In the genomic region with DNA sequence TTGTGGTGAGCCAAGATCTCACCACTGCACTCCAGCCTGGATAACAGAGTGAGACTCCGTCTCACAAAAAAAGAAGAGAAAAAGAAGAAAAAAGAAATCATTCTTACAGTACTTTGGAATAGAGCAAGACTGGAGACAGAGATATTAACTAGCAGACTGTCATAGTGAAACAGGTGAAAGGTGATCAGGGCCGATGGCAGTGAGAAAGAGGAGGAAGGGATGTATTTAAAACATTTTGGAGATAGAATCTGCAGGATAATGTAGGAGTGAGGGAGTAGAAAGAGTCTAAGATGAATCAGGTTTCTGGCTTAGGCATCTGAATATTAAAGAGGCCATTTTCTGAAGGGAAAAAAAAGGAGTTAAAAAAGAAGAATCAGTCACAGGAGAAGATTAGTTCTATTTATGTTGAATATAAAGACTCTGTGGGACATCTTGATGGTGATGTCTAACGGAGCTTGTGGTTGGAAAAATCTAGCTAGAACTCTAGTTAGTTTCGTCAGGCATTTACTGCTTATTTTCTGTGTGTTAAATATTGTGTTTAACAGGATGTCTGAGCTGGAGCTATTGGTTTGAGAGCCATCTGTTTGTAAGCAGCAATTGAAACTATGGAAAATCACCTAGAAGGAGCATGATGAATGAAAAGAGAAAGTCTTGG, we compare ENCODE assay signal across 1 cellular context.
TF ChIP-seq lines count a peak whose summit lies in the region.

No MANE protein-coding gene starts in this region.

TF ChIP-seq in GM23338, 12 proteins besides CTCF, POLR2A, EP300 and RAD21 (continued from another document):
- TF ChIP-seq, protein P1, sequence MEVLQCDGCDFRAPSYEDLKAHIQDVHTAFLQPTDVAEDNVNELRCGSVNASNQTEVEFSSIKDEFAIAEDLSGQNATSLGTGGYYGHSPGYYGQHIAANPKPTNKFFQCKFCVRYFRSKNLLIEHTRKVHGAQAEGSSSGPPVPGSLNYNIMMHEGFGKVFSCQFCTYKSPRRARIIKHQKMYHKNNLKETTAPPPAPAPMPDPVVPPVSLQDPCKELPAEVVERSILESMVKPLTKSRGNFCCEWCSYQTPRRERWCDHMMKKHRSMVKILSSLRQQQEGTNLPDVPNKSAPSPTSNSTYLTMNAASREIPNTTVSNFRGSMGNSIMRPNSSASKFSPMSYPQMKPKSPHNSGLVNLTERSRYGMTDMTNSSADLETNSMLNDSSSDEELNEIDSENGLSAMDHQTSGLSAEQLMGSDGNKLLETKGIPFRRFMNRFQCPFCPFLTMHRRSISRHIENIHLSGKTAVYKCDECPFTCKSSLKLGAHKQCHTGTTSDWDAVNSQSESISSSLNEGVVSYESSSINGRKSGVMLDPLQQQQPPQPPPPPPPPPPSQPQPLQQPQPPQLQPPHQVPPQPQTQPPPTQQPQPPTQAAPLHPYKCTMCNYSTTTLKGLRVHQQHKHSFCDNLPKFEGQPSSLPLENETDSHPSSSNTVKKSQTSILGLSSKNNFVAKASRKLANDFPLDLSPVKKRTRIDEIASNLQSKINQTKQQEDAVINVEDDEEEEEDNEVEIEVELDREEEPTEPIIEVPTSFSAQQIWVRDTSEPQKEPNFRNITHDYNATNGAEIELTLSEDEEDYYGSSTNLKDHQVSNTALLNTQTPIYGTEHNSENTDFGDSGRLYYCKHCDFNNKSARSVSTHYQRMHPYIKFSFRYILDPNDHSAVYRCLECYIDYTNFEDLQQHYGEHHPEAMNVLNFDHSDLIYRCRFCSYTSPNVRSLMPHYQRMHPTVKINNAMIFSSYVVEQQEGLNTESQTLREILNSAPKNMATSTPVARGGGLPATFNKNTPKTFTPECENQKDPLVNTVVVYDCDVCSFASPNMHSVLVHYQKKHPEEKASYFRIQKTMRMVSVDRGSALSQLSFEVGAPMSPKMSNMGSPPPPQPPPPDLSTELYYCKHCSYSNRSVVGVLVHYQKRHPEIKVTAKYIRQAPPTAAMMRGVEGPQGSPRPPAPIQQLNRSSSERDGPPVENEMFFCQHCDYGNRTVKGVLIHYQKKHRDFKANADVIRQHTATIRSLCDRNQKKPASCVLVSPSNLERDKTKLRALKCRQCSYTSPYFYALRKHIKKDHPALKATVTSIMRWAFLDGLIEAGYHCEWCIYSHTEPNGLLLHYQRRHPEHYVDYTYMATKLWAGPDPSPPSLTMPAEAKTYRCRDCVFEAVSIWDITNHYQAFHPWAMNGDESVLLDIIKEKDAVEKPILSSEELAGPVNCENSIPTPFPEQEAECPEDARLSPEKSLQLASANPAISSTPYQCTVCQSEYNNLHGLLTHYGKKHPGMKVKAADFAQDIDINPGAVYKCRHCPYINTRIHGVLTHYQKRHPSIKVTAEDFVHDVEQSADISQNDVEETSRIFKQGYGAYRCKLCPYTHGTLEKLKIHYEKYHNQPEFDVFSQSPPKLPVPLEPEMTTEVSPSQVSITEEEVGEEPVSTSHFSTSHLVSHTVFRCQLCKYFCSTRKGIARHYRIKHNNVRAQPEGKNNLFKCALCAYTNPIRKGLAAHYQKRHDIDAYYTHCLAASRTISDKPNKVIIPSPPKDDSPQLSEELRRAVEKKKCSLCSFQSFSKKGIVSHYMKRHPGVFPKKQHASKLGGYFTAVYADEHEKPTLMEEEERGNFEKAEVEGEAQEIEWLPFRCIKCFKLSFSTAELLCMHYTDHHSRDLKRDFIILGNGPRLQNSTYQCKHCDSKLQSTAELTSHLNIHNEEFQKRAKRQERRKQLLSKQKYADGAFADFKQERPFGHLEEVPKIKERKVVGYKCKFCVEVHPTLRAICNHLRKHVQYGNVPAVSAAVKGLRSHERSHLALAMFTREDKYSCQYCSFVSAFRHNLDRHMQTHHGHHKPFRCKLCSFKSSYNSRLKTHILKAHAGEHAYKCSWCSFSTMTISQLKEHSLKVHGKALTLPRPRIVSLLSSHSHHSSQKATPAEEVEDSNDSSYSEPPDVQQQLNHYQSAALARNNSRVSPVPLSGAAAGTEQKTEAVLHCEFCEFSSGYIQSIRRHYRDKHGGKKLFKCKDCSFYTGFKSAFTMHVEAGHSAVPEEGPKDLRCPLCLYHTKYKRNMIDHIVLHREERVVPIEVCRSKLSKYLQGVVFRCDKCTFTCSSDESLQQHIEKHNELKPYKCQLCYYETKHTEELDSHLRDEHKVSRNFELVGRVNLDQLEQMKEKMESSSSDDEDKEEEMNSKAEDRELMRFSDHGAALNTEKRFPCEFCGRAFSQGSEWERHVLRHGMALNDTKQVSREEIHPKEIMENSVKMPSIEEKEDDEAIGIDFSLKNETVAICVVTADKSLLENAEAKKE (CRISPR knock-in tag; IDR thresholded peaks at IDR 0.05), result no peak
- TF ChIP-seq EZH2phosphoT487 (IDR thresholded peaks at IDR 0.05; ENCODE audit: unreplicated experiment) (no peak), NANOG (IDR thresholded peaks at IDR 0.05; ENCODE audit: borderline replicate concordance) (no peak), POLR2AphosphoS5 (IDR thresholded peaks at IDR 0.05; ENCODE audit: low read depth) (no peak)
- TF ChIP-seq, protein P2, sequence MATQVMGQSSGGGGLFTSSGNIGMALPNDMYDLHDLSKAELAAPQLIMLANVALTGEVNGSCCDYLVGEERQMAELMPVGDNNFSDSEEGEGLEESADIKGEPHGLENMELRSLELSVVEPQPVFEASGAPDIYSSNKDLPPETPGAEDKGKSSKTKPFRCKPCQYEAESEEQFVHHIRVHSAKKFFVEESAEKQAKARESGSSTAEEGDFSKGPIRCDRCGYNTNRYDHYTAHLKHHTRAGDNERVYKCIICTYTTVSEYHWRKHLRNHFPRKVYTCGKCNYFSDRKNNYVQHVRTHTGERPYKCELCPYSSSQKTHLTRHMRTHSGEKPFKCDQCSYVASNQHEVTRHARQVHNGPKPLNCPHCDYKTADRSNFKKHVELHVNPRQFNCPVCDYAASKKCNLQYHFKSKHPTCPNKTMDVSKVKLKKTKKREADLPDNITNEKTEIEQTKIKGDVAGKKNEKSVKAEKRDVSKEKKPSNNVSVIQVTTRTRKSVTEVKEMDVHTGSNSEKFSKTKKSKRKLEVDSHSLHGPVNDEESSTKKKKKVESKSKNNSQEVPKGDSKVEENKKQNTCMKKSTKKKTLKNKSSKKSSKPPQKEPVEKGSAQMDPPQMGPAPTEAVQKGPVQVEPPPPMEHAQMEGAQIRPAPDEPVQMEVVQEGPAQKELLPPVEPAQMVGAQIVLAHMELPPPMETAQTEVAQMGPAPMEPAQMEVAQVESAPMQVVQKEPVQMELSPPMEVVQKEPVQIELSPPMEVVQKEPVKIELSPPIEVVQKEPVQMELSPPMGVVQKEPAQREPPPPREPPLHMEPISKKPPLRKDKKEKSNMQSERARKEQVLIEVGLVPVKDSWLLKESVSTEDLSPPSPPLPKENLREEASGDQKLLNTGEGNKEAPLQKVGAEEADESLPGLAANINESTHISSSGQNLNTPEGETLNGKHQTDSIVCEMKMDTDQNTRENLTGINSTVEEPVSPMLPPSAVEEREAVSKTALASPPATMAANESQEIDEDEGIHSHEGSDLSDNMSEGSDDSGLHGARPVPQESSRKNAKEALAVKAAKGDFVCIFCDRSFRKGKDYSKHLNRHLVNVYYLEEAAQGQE (IDR thresholded peaks at IDR 0.05; ENCODE audit: unreplicated experiment), result no peak
- TF ChIP-seq, protein P3, sequence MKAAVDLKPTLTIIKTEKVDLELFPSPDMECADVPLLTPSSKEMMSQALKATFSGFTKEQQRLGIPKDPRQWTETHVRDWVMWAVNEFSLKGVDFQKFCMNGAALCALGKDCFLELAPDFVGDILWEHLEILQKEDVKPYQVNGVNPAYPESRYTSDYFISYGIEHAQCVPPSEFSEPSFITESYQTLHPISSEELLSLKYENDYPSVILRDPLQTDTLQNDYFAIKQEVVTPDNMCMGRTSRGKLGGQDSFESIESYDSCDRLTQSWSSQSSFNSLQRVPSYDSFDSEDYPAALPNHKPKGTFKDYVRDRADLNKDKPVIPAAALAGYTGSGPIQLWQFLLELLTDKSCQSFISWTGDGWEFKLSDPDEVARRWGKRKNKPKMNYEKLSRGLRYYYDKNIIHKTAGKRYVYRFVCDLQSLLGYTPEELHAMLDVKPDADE (IDR thresholded peaks at IDR 0.05), result no peak
